In the genomic region with DNA sequence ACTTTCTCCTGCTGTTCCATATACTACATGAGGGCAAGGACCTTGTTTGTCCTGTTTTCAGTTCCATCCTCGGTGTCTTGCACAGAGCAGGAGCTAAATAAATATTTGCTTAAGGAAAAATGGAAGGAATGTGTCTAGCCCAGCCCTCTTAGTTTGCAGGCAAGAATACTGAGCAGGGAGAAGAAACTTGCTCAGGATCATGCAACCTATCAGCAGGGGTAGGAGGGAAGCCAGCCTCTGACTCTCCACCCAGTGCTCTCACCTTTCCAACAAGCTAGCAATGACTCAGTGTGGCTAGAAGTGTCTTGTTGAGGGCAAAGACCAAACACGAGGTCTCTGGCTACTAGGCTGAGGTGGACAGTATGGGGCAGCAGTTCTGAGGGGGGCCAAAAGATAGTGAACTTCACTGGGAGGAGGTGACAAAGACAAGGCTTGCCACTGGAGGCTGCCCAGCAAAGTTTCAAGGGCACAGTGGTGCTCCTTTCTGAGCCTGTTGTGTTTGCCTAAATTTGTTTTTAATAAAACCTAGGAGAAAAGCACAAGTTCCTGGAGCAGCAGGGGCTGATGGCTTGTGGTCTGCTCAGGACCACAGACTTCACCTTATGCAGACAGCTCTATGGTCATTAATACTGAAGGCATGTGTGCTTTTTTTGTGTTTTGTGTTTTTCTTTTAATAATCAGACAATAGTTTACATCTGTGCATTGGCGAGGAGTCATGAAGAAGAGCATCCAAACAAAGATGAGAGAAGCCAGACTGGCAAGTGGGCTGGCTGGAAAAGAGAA, we compare ENCODE assay signal across 10 cellular contexts. TPM values are rescaled to one million over a fixed set of nuclear protein-coding genes. Genes with fewer than 3 reads are reported as not detected.
DNase-seq lines count a peak whose midpoint lies in the region; ATAC-seq and TF ChIP-seq lines count a peak whose summit lies in the region.
"Had no signal": no experiment of that assay in that cellular context is flagged by ENCODE, and none has a peak within 500 bp of the region (broad histone marks: within the 10 kb centered on the region; RNA-seq: fewer than 3 reads in every experiment).

No MANE protein-coding gene starts in this region.

- H3K4ac ChIP-seq in neuronal stem cell (ENCODE audit: low read length): no peak overlapping the region

- H3K4me3 ChIP-seq in choroid plexus epithelial cell (ENCODE audit: low read depth, low read length): no peak overlapping the region
- no peak overlapping the region for H3K4me3 ChIP-seq in vagina
- H3K4me3 ChIP-seq in Karpas-422 (ENCODE audit: low read length): no peak overlapping the region
- no peak overlapping the region for H3K4me3 ChIP-seq in neuronal stem cell (ENCODE audit: low read length in 2 of 2)

- H3K9me3 ChIP-seq in vagina: no peaks in the 10 kb centered on the region
- no peaks in the 10 kb centered on the region for H3K9me3 ChIP-seq in Karpas-422 (ENCODE audit: low read length)
- no peaks in the 10 kb centered on the region for H3K9me3 ChIP-seq in neuronal stem cell (replicated peaks in 1 of 2; ENCODE audit: control insufficient read depth in 2 of 2, insufficient read depth in 1 of 2, low read depth in 1 of 2, low read length in 2 of 2)

- no peaks in the 10 kb centered on the region for H4K20me1 ChIP-seq in Karpas-422 (ENCODE audit: insufficient read depth, low read depth, low read length)

- no peak overlapping the region for H3K18ac ChIP-seq in neuronal stem cell (ENCODE audit: low read length)

- no peak overlapping the region for H4K8ac ChIP-seq in neuronal stem cell (ENCODE audit: low read depth, low read length)

- H2BK5ac ChIP-seq in neuronal stem cell (ENCODE audit: low read length): no peak overlapping the region

- H2AFZ ChIP-seq in Karpas-422 (ENCODE audit: low read length) (no peak overlapping the region), neuronal stem cell (ENCODE audit: low read length) (no peak overlapping the region)

- no peaks in the 10 kb centered on the region for H3K27me3 ChIP-seq in vagina
- no peaks in the 10 kb centered on the region for H3K27me3 ChIP-seq in Karpas-422 (ENCODE audit: low read length)
- H3K27me3 ChIP-seq in neuronal stem cell (ENCODE audit: control insufficient read depth in 3 of 3, insufficient read depth in 3 of 3, low read depth in 1 of 3, low read length in 3 of 3): peaks cover 0 to 13% (median 0%) of the 10 kb centered on the region in 3 experiments

- H3K79me1 ChIP-seq in neuronal stem cell (ENCODE audit: low read depth, low read length): no peaks in the 10 kb centered on the region

- no peak for TF ChIP-seq POLR2A in vagina (IDR thresholded peaks at IDR 0.05)

- no peak overlapping the region for H3K14ac ChIP-seq in neuronal stem cell (ENCODE audit: low read length)

- H3K4me2 ChIP-seq in Karpas-422 (ENCODE audit: low read depth, low read length, poor library complexity, severe bottlenecking) (no peak overlapping the region), neuronal stem cell (ENCODE audit: insufficient read depth, low read length, poor library complexity, severe bottlenecking) (no peak overlapping the region)

- no CpG with 5 or more reads among the region's 3 CpGs for WGBS in neuronal stem cell (ENCODE audit: extremely low coverage in 2 of 2, insufficient read length in 2 of 2, insufficient replicate concordance in 1 of 2), 2 donors

- no peak overlapping the region for H4K91ac ChIP-seq in neuronal stem cell (ENCODE audit: low read depth, low read length, poor library complexity)

- no peak overlapping the region for H2BK12ac ChIP-seq in neuronal stem cell (ENCODE audit: low read length)

- TF ChIP-seq CTCF in choroid plexus epithelial cell (conservative IDR thresholded peaks at IDR 0.05; ENCODE audit: low read depth, low read length) (no peak), vagina (IDR thresholded peaks at IDR 0.05) (no peak)

- H3K36me3 ChIP-seq in vagina (no peaks in the 10 kb centered on the region), Karpas-422 (ENCODE audit: insufficient read depth, low read length) (no peaks in the 10 kb centered on the region), neuronal stem cell (replicated peaks in 1 of 2; ENCODE audit: control insufficient read depth in 2 of 2, insufficient read depth in 2 of 2, low read length in 2 of 2) (peaks cover 0 to 2% of the 10 kb centered on the region in 2 donors)

- no peak overlapping the region for H2AK5ac ChIP-seq in neuronal stem cell (ENCODE audit: low read depth, low read length)

- H3K23ac ChIP-seq in neuronal stem cell (ENCODE audit: low read depth, low read length, poor library complexity): no peak overlapping the region

- H3K27ac ChIP-seq in vagina: peak overlapping the region; percentile 31
- H3K27ac ChIP-seq in Karpas-422 (ENCODE audit: low read length): no peak overlapping the region
- H3K27ac ChIP-seq in neuronal stem cell (replicated peaks; ENCODE audit: low read length): no peak overlapping the region

- H3K9me2 ChIP-seq in Karpas-422 (replicated peaks; ENCODE audit: insufficient read depth, low read length): no peaks in the 10 kb centered on the region

- intact Hi-C loops in vagina (cut with DNase I): loop anchor here (10.0 kb wide), 1 partner anchor 292 kb away; no protein-coding TSS in a partner anchor

- no peak overlapping the region for H2BK120ac ChIP-seq in neuronal stem cell (ENCODE audit: low read depth, low read length)

- H2BK15ac ChIP-seq in neuronal stem cell (ENCODE audit: low read length): no peak overlapping the region

- peak; percentile 73 for ATAC-seq in left lobe of liver
- no peak for ATAC-seq in HG03521 (IDR thresholded peaks at IDR 0.05; ENCODE audit: unreplicated experiment)
- ATAC-seq: activated CD4-positive, alpha-beta T cell treated with anti-CD3 and anti-CD28 coated beads for 36 hours had no signal

- H3K9ac ChIP-seq in Karpas-422 (ENCODE audit: low read length): no peak overlapping the region
- H3K9ac ChIP-seq in neuronal stem cell (ENCODE audit: low read depth, low read length, poor library complexity): no peak overlapping the region

- no peaks in the 10 kb centered on the region for H3K79me2 ChIP-seq in Karpas-422 (ENCODE audit: low read length)

- H3K4me1 ChIP-seq in vagina (peaks cover 27% of the 10 kb centered on the region), Karpas-422 (ENCODE audit: low read length) (no peaks in the 10 kb centered on the region), neuronal stem cell (ENCODE audit: control insufficient read depth in 2 of 2, insufficient read depth in 1 of 2, low read depth in 1 of 2, low read length in 2 of 2) (peaks cover 0 to 12% of the 10 kb centered on the region in 2 donors)

- DNase-seq in NK-92 treated with Interleukin-12 subunit alpha and Interleukin-12 subunit beta, amount 100 ng/mL, for 24 hours (lab: John Stamatoyannopoulos, UW): peak; percentile 4
- DNase-seq in NK-92 (lab: John Stamatoyannopoulos, UW; ENCODE audit: unreplicated experiment) (no peak), choroid plexus epithelial cell (ENCODE audit: low read depth) (peak; percentile 91), left lobe of liver (ENCODE audit: low spot score) (no peak), vagina (ENCODE audit: extremely low spot score in 2 of 2) (no peak), Karpas-422 (no peak), neuronal stem cell (ENCODE audit: low spot score) (no peak)
- DNase-seq: activated CD4-positive, alpha-beta T cell treated with anti-CD3 and anti-CD28 coated beads for 36 hours; NCI-H2171 treated with DMSO at 0.1 percent for 48 hours had no signal

RNA-seq across cellular contexts. Expression of a gene that starts 49.1 kb away (rescaled TPM):
- not detected for total RNA-seq in left lobe of liver
- total RNA-seq in vagina: not detected
- not detected in 2 replicates for total RNA-seq in Karpas-422 (2014; rRNA removed; shearing (Covaris generic); ENCODE audit: low replicate concordance)
- not detected for polyA plus RNA-seq in neuronal stem cell (2013, experiment 1 of 2)
- under 0.01 TPM for polyA plus RNA-seq in neuronal stem cell (2013, experiment 2 of 2)
- total RNA-seq: activated CD4-positive, alpha-beta T cell treated with anti-CD3 and anti-CD28 coated beads for 36 hours had no signal

Comparison
In these comparisons a context has a peak if more than half of its experiments do, and no peak if none do; other contexts are left out.
1. DNase-seq: peak in NK-92 treated with Interleukin-12 subunit alpha and Interleukin-12 subunit beta, amount 100 ng/mL, for 24 hours (single experiment) and choroid plexus epithelial cell (single experiment); none in NK-92 (single experiment), left lobe of liver (single experiment), vagina (0 of 2), Karpas-422 (single experiment) and neuronal stem cell (single experiment).